Comparison of ENCODE assay signal across 1 cellular context in the genomic region with DNA sequence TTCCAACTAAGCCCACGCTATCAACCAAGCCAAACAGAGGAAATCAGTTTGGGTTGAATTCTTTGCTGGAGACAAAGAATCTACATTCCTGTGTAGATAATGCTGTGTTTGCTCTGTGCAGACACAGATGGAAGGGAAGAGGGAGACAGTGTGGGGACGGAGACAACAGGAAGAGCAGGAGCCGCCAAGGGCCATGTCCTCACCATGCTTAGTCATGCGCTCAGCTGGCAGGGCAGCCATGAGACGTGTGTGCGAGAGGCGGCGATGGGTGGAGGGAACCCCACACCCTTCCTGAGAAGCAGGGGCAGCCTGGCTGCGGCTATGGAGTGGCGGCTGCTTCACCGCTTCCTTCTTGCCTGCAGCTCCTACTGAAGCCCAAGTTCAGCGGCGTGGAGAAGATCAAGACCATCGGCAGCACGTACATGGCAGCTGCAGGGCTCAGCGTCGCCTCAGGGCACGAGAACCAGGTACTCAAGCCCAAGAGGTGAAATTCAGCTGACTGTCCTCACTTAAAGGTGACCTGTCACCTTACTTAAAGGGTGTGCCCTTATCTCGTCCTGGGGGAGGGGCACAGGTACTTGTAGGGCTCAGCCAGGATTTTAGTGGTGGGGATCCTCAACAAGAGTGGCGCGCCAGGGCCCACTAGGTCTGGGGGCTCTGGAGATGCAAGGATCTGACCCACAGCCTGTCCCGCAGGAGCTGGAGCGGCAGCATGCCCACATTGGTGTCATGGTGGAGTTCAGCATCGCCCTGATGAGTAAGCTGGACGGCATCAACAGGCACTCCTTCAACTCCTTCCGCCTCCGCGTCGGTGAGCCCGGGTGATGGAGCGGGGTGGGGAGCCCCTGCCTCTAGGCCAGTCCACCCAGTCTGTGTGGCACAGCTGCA.
TF ChIP-seq lines count a peak whose summit lies in the region.

No MANE protein-coding gene starts in this region.

TF ChIP-seq in endothelial cell of umbilical vein, 7 proteins besides CTCF, POLR2A, EP300 and RAD21:
- TF ChIP-seq FOS (IDR thresholded peaks at IDR 0.05; ENCODE audit: borderline replicate concordance, insufficient read depth, low read length) = peak; percentile 51
- no peak for TF ChIP-seq MYC (IDR thresholded peaks at IDR 0.05; ENCODE audit: low read depth, low read length)
TF ChIP-seq in endothelial cell of umbilical vein: peak in this region for 1.
